ENCODE assay signal across 8 cellular contexts in the genomic region with DNA sequence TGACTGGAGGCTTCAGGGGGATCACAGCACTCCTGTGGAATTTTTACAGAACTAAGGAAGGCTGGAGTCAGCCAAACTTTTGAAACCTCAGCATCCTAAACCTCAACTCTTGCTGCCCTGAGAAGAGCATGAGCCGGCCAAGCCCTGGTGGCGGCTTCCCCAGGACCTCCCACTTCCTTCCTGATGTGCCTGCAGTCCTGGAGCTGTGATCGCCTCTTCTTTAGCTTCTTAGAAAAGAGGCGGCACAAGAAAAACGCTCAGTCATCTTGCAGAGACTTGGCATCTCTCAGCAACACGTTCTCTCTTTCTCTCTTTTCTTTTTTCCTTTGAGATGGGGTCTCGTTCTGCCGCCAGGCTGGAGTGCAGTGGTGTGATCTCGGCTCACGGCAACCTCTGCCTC. TPM values are rescaled to one million over a fixed set of nuclear protein-coding genes. Genes with fewer than 3 reads are reported as not detected.
DNase-seq lines count a peak whose midpoint lies in the region; ATAC-seq, FAIRE-seq and TF ChIP-seq lines count a peak whose summit lies in the region.

No MANE protein-coding gene starts in this region.

- peak overlapping the region; percentile 54 for H3K9ac ChIP-seq in adipocyte (ENCODE audit: low read length)

- H3K9me3 ChIP-seq in adipocyte (ENCODE audit: control insufficient read depth, low read length) (no peaks in the 10 kb centered on the region), left lung (no peaks in the 10 kb centered on the region)

- no peak for TF ChIP-seq CTCF in left lung (IDR thresholded peaks at IDR 0.05)
- no peak for TF ChIP-seq CTCF in GM10248 (IDR thresholded peaks at IDR 0.05; ENCODE audit: control extremely low read depth, extremely low read depth, low read depth, missing control alignments)

- CTCF ChIA-PET in GM10248 (lab: Yijun Ruan, JAX): interaction anchor here (1.0 to 5.3 kb wide), 12 partner anchors 11 to 323 kb away, joined by 4 to 41 read pairs (median 7); a partner anchor contains a TSS

- intact Hi-C loops in left lung (cut with DNase I): no loop called here

- FAIRE-seq in GM19239 (lab: Jason Lieb, UNC): no peak

- H3K36me3 ChIP-seq in adipocyte (ENCODE audit: control insufficient read depth, insufficient read depth, low read length, severe bottlenecking) (peaks cover 5% of the 10 kb centered on the region), left lung (no peaks in the 10 kb centered on the region)

- H3K27me3 ChIP-seq in adipocyte (replicated peaks; ENCODE audit: control insufficient read depth, insufficient read depth, low read length) (no peaks in the 10 kb centered on the region), left lung (no peaks in the 10 kb centered on the region)

- POLR2A ChIA-PET in GM10248 (lab: Yijun Ruan, JAX): no interaction called here

- H3K27ac ChIP-seq in left lung: peak overlapping the region; percentile 9 to 77

- DNase-seq in stimulated activated CD4-positive, alpha-beta T cell treated with anti-CD3 and anti-CD28 coated beads, Interleukin-15, amount 100 ng/mL, for 24 hours: peak; percentile 17
- DNase-seq in stimulated activated CD4-positive, alpha-beta T cell treated with anti-CD3 and anti-CD28 coated beads, Interleukin-4, amount 100 ng/mL, for 24 hours: no peak
- no peak for DNase-seq in adipocyte (ENCODE audit: low read depth)
- peak; percentile 72 to 90 for DNase-seq in left lung
- no peak for DNase-seq in GM10248 (ENCODE audit: extremely low spot score)
- DNase-seq in GM19239 (ENCODE audit: insufficient read length, low spot score): no peak

- peak; percentile 85 for ATAC-seq in left lung
- no peak for ATAC-seq in HG02870 (IDR thresholded peaks at IDR 0.05; ENCODE audit: unreplicated experiment)
- ATAC-seq in GM19023 (IDR thresholded peaks at IDR 0.05; ENCODE audit: unreplicated experiment): no peak

- H3K4me1 ChIP-seq in adipocyte (ENCODE audit: control insufficient read depth, insufficient read depth, low read length): peaks cover 41% of the 10 kb centered on the region
- H3K4me1 ChIP-seq in left lung: peaks cover 0 to 33% of the 10 kb centered on the region in 2 donors

- H3K4me3 ChIP-seq in adipocyte (ENCODE audit: low read length) (no peak overlapping the region), left lung (no peak overlapping the region)

RNA-seq across cellular contexts. Expression of a gene that starts 40.4 kb away (rescaled TPM):
- total RNA-seq in left lung: 10 to 100 TPM; 11.2 to 28.8 TPM

Comparison
In these comparisons a context has a peak if more than half of its experiments do, and no peak if none do; other contexts are left out.
1. DNase-seq: peak in stimulated activated CD4-positive, alpha-beta T cell treated with anti-CD3 and anti-CD28 coated beads, Interleukin-15, amount 100 ng/mL, for 24 hours (single experiment) and left lung (2 of 2); none in stimulated activated CD4-positive, alpha-beta T cell treated with anti-CD3 and anti-CD28 coated beads, Interleukin-4, amount 100 ng/mL, for 24 hours (single experiment), adipocyte (single experiment), GM10248 (single experiment) and GM19239 (single experiment).